ENCODE assay signal across 16 cellular contexts in genomic region chr13:72463561-72463960, GRCh38.
DNase-seq lines count a peak whose midpoint lies in the region; ATAC-seq, FAIRE-seq and TF ChIP-seq lines count a peak whose summit lies in the region.
"Had no signal": no experiment of that assay in that cellular context is flagged by ENCODE, and none has a peak within 500 bp of the region (broad histone marks: within the 10 kb centered on the region; RNA-seq: fewer than 3 reads in every experiment).

No MANE protein-coding gene starts in this region.

- TF ChIP-seq POLR2A in H1 (IDR thresholded peaks at IDR 0.05; ENCODE audit: control extremely low read depth in 1 of 2, low read depth in 2 of 2, low read length in 2 of 2) = no peak

- no peaks in the 10 kb centered on the region for H3K79me2 ChIP-seq in H1 (ENCODE audit: control insufficient read depth in 1 of 2, insufficient read depth in 2 of 2, low read length in 2 of 2)

- no peak overlapping the region for H3K14ac ChIP-seq in H1 (ENCODE audit: insufficient read length)

- no peak overlapping the region for H3K27ac ChIP-seq in H1 (ENCODE audit: low read depth, low read length)
- H3K27ac ChIP-seq: uterus had no signal

- peak; percentile 50 for ATAC-seq in left colon
- no peak for ATAC-seq in activated CD8-positive, alpha-beta memory T cell treated with anti-CD3 and anti-CD28 coated beads, Interleukin-2, amount 10 ng/mL, durations not matched to agents 7 days and 5 days

- no peak overlapping the region for H3K4me3 Mint-ChIP-seq in activated CD8-positive, alpha-beta memory T cell treated with anti-CD3 and anti-CD28 coated beads, Interleukin-2, amount 10 ng/mL, durations not matched to agents 7 days and 5 days

- CTCF ChIA-PET in H1 (lab: Charles Lee; ENCODE audit: partially characterized antibody) = interaction anchor here (0.6 to 0.7 kb wide), 3 partner anchors 40 to 1857 kb away, joined by 3 to 4 read pairs (median 3); no protein-coding TSS in a partner anchor
- CTCF ChIA-PET in activated CD8-positive, alpha-beta memory T cell treated with anti-CD3 and anti-CD28 coated beads, Interleukin-2, amount 10 ng/mL, durations not matched to agents 7 days and 5 days (lab: Charles Lee) = no interaction called here

- no peak overlapping the region for H3K56ac ChIP-seq in H1 (replicated peaks; ENCODE audit: insufficient read length, low read depth, low read length)

- H3K18ac ChIP-seq in H1 (ENCODE audit: extremely low read depth, low read length) = no peak overlapping the region

- no peaks in the 10 kb centered on the region for H3K36me3 Mint-ChIP-seq in activated CD8-positive, alpha-beta memory T cell treated with anti-CD3 and anti-CD28 coated beads, Interleukin-2, amount 10 ng/mL, durations not matched to agents 7 days and 5 days

- no peak overlapping the region for H3K4me3 ChIP-seq in H1 (ENCODE audit: extremely low read depth in 1 of 4, insufficient read depth in 2 of 4, low read depth in 3 of 4, low read length in 4 of 4)
- H3K4me3 ChIP-seq in retinal pigment epithelial cell (ENCODE audit: low read length) = no peak overlapping the region
- H3K4me3 ChIP-seq: lung, uterus had no signal

- no peaks in the 10 kb centered on the region for H3K9me3 ChIP-seq in H1 (ENCODE audit: insufficient read depth in 2 of 2, low read depth in 1 of 2, low read length in 1 of 2)
- H3K9me3 ChIP-seq: uterus had no signal

- no peak overlapping the region for H2AK5ac ChIP-seq in H1 (ENCODE audit: low read depth, low read length)

- H2BK12ac ChIP-seq in H1 (ENCODE audit: low read depth, low read length) = no peak overlapping the region

- H3K23ac ChIP-seq in H1 (ENCODE audit: insufficient read length) = no peak overlapping the region

- POLR2A ChIA-PET in H1 (lab: Charles Lee; ENCODE audit: partially characterized antibody) = interaction anchor here (0.7 kb wide), 1 partner anchor 11 kb away, joined by 3 read pairs; no protein-coding TSS in a partner anchor

- H3K4me1 ChIP-seq in H1 (replicated peaks in 1 of 4; ENCODE audit: control insufficient read depth in 3 of 4, insufficient read depth in 4 of 4, low read length in 3 of 4) = peaks cover 0 to 2% (median 0%) of the 10 kb centered on the region in 4 experiments; a peak in 2 of 7 replicates
- H3K4me1 ChIP-seq: uterus had no signal

- DNase-seq in NCI-H2227 treated with DMSO at 0.1 percent for 48 hours (lab: John Stamatoyannopoulos, UW) = peak; percentile 1
- no peak for DNase-seq in H1 (ENCODE audit: low read depth in 1 of 2, low spot score in 2 of 2)
- no peak for DNase-seq in left colon
- DNase-seq in retinal pigment epithelial cell (ENCODE audit: low read depth) = peak; percentile 81
- no peak for DNase-seq in activated effector memory CD4-positive, alpha-beta T cell treated with anti-CD3 and anti-CD28 coated beads, Interleukin-2, amount 50 U/mL, for 16 hours
- no peak for DNase-seq in posterior vena cava (ENCODE audit: low spot score)
- DNase-seq in activated CD8-positive, alpha-beta memory T cell treated with anti-CD3 and anti-CD28 coated beads, Interleukin-2, amount 10 ng/mL, durations not matched to agents 7 days and 5 days = no peak
- no peak for DNase-seq in NCI-H2107 treated with DMSO at 0.1 percent for 48 hours (lab: John Stamatoyannopoulos, UW; ENCODE audit: unreplicated experiment)
- DNase-seq: activated CD4-positive, alpha-beta T cell treated with anti-CD3 and anti-CD28 coated beads for 1 hour; amniotic stem cell; DMS79 treated with DMSO at 0.1 percent for 48 hours; effector CD4-positive, alpha-beta T cell; stimulated activated CD4-positive, alpha-beta T cell treated with anti-CD3 and anti-CD28 coated beads, Interleukin-2, amount 100 ng/mL, for 48 hours; T-helper 1 cell; uterus had no signal

- intact Hi-C loops in left colon (cut with DNase I, micrococcal nuclease) = no loop called here
- intact Hi-C loops in posterior vena cava (cut with DNase I) = no loop called here

- no peak overlapping the region for H2BK20ac ChIP-seq in H1 (ENCODE audit: low read length)

- no peak overlapping the region for H2BK120ac ChIP-seq in H1 (replicated peaks; ENCODE audit: low read depth, low read length)

- peak overlapping the region; percentile 72; the same call in 1 of the 2 replicates for H2AFZ ChIP-seq in H1 (ENCODE audit: low read length)

- H3K4ac ChIP-seq in H1 (replicated peaks; ENCODE audit: insufficient read length, low read depth, low read length) = no peak overlapping the region

- no peaks in the 10 kb centered on the region for H3K27me3 Mint-ChIP-seq in activated CD8-positive, alpha-beta memory T cell treated with anti-CD3 and anti-CD28 coated beads, Interleukin-2, amount 10 ng/mL, durations not matched to agents 7 days and 5 days

- no peak overlapping the region for H3K27ac Mint-ChIP-seq in activated CD8-positive, alpha-beta memory T cell treated with anti-CD3 and anti-CD28 coated beads, Interleukin-2, amount 10 ng/mL, durations not matched to agents 7 days and 5 days

- FAIRE-seq in H1 (lab: Jason Lieb, UNC) = no peak

- H3K4me2 ChIP-seq in H1 (ENCODE audit: insufficient read depth in 1 of 2, low read depth in 2 of 2, low read length in 2 of 2) = no peak overlapping the region

- H2BK15ac ChIP-seq in H1 (ENCODE audit: low read length) = no peak overlapping the region

- no peaks in the 10 kb centered on the region for H3K27me3 ChIP-seq in H1 (replicated peaks in 1 of 4; ENCODE audit: control insufficient read depth in 3 of 4, extremely low read depth in 1 of 4, insufficient read depth in 3 of 4, low read length in 3 of 4)
- H3K27me3 ChIP-seq: uterus had no signal

- no peak overlapping the region for H3K9ac ChIP-seq in H1 (replicated peaks in 1 of 4; ENCODE audit: extremely low read depth in 1 of 4, low read depth in 3 of 4, low read length in 3 of 4)

- no peak overlapping the region for H4K5ac ChIP-seq in H1 (ENCODE audit: insufficient read length, low read depth, low read length)

- H3K23me2 ChIP-seq in H1 (ENCODE audit: low read depth, low read length) = no peaks in the 10 kb centered on the region

- no peak overlapping the region for H4K8ac ChIP-seq in H1 (ENCODE audit: extremely low read depth, insufficient read depth, low read length)

- H4K20me1 ChIP-seq in H1 (replicated peaks in 1 of 2; ENCODE audit: control insufficient read depth in 1 of 2, insufficient read depth in 2 of 2, low read length in 2 of 2) = no peaks in the 10 kb centered on the region

- H3K4me1 Mint-ChIP-seq in activated CD8-positive, alpha-beta memory T cell treated with anti-CD3 and anti-CD28 coated beads, Interleukin-2, amount 10 ng/mL, durations not matched to agents 7 days and 5 days = no peaks in the 10 kb centered on the region

- no peak overlapping the region for H4K91ac ChIP-seq in H1 (replicated peaks; ENCODE audit: insufficient read length, low read length)

- H3K79me1 ChIP-seq in H1 (ENCODE audit: low read depth, low read length) = no peaks in the 10 kb centered on the region

- no peak overlapping the region for H2BK5ac ChIP-seq in H1 (ENCODE audit: low read depth, low read length)

- no peak for TF ChIP-seq RAD21 in H1 (IDR thresholded peaks at IDR 0.05 in 1 of 2, conservative IDR thresholded peaks at IDR 0.05 in 1 of 2; ENCODE audit: low read depth in 2 of 2, low read length in 2 of 2)

- WGBS in H1 (ENCODE audit: extremely low coverage in 1 of 2, insufficient coverage in 1 of 2, insufficient read length in 1 of 2, insufficient replicate concordance in 2 of 2, low coverage in 1 of 2, low lambda C conversion rate in 2 of 2, missing lambda C conversion rate in 1 of 2), 2 experiments = 90% methylated on average over 7 of the region's 7 CpGs; no CpG with 5 or more reads in 1 of the 2 experiments

- H3K9me3 Mint-ChIP-seq in activated CD8-positive, alpha-beta memory T cell treated with anti-CD3 and anti-CD28 coated beads, Interleukin-2, amount 10 ng/mL, durations not matched to agents 7 days and 5 days (ENCODE audit: low read depth) = no peaks in the 10 kb centered on the region

- TF ChIP-seq EP300 in H1 (IDR thresholded peaks at IDR 0.05; ENCODE audit: borderline replicate concordance in 1 of 2, low read depth in 2 of 2, low read length in 2 of 2) = no peak

- TF ChIP-seq CTCF in H1 (IDR thresholded peaks at IDR 0.05; ENCODE audit: control extremely low read depth in 1 of 3, insufficient read depth in 1 of 3, low read depth in 1 of 3, low read length in 3 of 3) (no peak), retinal pigment epithelial cell (conservative IDR thresholded peaks at IDR 0.05; ENCODE audit: low read depth, low read length) (no peak)

- no peaks in the 10 kb centered on the region for H3K36me3 ChIP-seq in H1 (ENCODE audit: control insufficient read depth in 2 of 4, insufficient read depth in 4 of 4, low read length in 3 of 4)
- H3K36me3 ChIP-seq: uterus had no signal

TF ChIP-seq in H1, 55 proteins besides CTCF, POLR2A, EP300 and RAD21:
- TF ChIP-seq SIN3A (conservative IDR thresholded peaks at IDR 0.05 in 1 of 2, IDR thresholded peaks at IDR 0.05 in 1 of 2; ENCODE audit: low read depth in 1 of 2, low read length in 2 of 2) (no peak), POU5F1 (IDR thresholded peaks at IDR 0.05; ENCODE audit: low read depth, low read length) (no peak)

Comparison
In these comparisons a context has a peak if more than half of its experiments do, and no peak if none do; other contexts are left out.
1. DNase-seq: peak in NCI-H2227 treated with DMSO at 0.1 percent for 48 hours (single experiment) and retinal pigment epithelial cell (single experiment); none in H1 (0 of 2), left colon (0 of 2), activated effector memory CD4-positive, alpha-beta T cell treated with anti-CD3 and anti-CD28 coated beads, Interleukin-2, amount 50 U/mL, for 16 hours (single experiment), posterior vena cava (single experiment), activated CD8-positive, alpha-beta memory T cell treated with anti-CD3 and anti-CD28 coated beads, Interleukin-2, amount 10 ng/mL, durations not matched to agents 7 days and 5 days (single experiment) and NCI-H2107 treated with DMSO at 0.1 percent for 48 hours (single experiment).